Comparison of ENCODE assay signal across 9 cellular contexts in genomic region chr12:105253882-105254513, GRCh38. TPM values are rescaled to one million over a fixed set of nuclear protein-coding genes. Genes with fewer than 3 reads are reported as not detected.
DNase-seq lines count a peak whose midpoint lies in the region; ATAC-seq and TF ChIP-seq lines count a peak whose summit lies in the region.
"Had no signal": no experiment of that assay in that cellular context is flagged by ENCODE, and none has a peak within 500 bp of the region (broad histone marks: within the 10 kb centered on the region; RNA-seq: fewer than 3 reads in every experiment).

No MANE protein-coding gene starts in this region.

- ATAC-seq in natural killer cell treated with Interleukin-12 subunit alpha and Interleukin-12 subunit beta and Interleukin-15 and Interleukin-18, amount 100 ng/mL, for 72 hours, result peak; percentile 36 to 61
- ATAC-seq in natural killer cell (no peak), lower lobe of right lung (peak in 1 of 2 donors; percentile 45), HG03469 (IDR thresholded peaks at IDR 0.05; ENCODE audit: unreplicated experiment) (no peak), HG03159 (IDR thresholded peaks at IDR 0.05; ENCODE audit: unreplicated experiment) (no peak)

- H3K27ac ChIP-seq in lower lobe of right lung, result peak overlapping the region; percentile 28

- no peak for DNase-seq in natural killer cell treated with Interleukin-12 subunit alpha and Interleukin-12 subunit beta and Interleukin-15 and Interleukin-18, amount 100 ng/mL, for 72 hours (ENCODE audit: low spot score)
- no peak for DNase-seq in natural killer cell
- peak; percentile 68 for DNase-seq in astrocyte of the spinal cord (ENCODE audit: low read depth, low spot score)
- no peak for DNase-seq in lower lobe of right lung
- DNase-seq in middle frontal gyrus (ENCODE audit: extremely low spot score, low spot score), result no peak
- no peak for DNase-seq in activated naive CD4-positive, alpha-beta T cell treated with anti-CD3 and anti-CD28 coated beads, Interleukin-2, amount 50 U/mL, for 16 hours
- DNase-seq: effector CD4-positive, alpha-beta T cell had no signal

- H3K4me1 Mint-ChIP-seq in natural killer cell treated with Interleukin-12 subunit alpha and Interleukin-12 subunit beta and Interleukin-15 and Interleukin-18, amount 100 ng/mL, for 72 hours (ENCODE audit: low read depth in 2 of 2), result peaks cover 0 to 4% of the 10 kb centered on the region in 2 donors
- peaks cover 0 to 5% of the 10 kb centered on the region in 2 donors for H3K4me1 Mint-ChIP-seq in natural killer cell

- H3K4me3 ChIP-seq in astrocyte of the spinal cord (ENCODE audit: low read depth, low read length), result no peak overlapping the region
- no peak overlapping the region for H3K4me3 ChIP-seq in lower lobe of right lung

- no peaks in the 10 kb centered on the region for H3K9me3 Mint-ChIP-seq in natural killer cell treated with Interleukin-12 subunit alpha and Interleukin-12 subunit beta and Interleukin-15 and Interleukin-18, amount 100 ng/mL, for 72 hours
- no peaks in the 10 kb centered on the region for H3K9me3 Mint-ChIP-seq in natural killer cell

- no peaks in the 10 kb centered on the region for H3K4me1 ChIP-seq in lower lobe of right lung

- H3K9me3 ChIP-seq in lower lobe of right lung, result no peaks in the 10 kb centered on the region

- H3K4me3 Mint-ChIP-seq in natural killer cell treated with Interleukin-12 subunit alpha and Interleukin-12 subunit beta and Interleukin-15 and Interleukin-18, amount 100 ng/mL, for 72 hours, result no peak overlapping the region
- no peak overlapping the region for H3K4me3 Mint-ChIP-seq in natural killer cell

- no peaks in the 10 kb centered on the region for H3K36me3 Mint-ChIP-seq in natural killer cell treated with Interleukin-12 subunit alpha and Interleukin-12 subunit beta and Interleukin-15 and Interleukin-18, amount 100 ng/mL, for 72 hours
- no peaks in the 10 kb centered on the region for H3K36me3 Mint-ChIP-seq in natural killer cell

- H3K27ac Mint-ChIP-seq in natural killer cell treated with Interleukin-12 subunit alpha and Interleukin-12 subunit beta and Interleukin-15 and Interleukin-18, amount 100 ng/mL, for 72 hours, result no peak overlapping the region
- H3K27ac Mint-ChIP-seq in natural killer cell, result no peak overlapping the region

- intact Hi-C loops in natural killer cell (cut with micrococcal nuclease) (no loop called here), lower lobe of right lung (cut with DNase I) (no loop called here)

- in situ Hi-C loops in astrocyte of the spinal cord (cut with HindIII; ENCODE audit: low sequenced_read_pairs), result no loop called here

- no peak for TF ChIP-seq CTCF in natural killer cell (IDR thresholded peaks at IDR 0.05)
- TF ChIP-seq CTCF in astrocyte of the spinal cord (IDR thresholded peaks at IDR 0.05; ENCODE audit: low read depth, low read length), result no peak
- no peak for TF ChIP-seq CTCF in lower lobe of right lung (IDR thresholded peaks at IDR 0.05)

- H3K27me3 ChIP-seq in lower lobe of right lung (ENCODE audit: low read depth), result no peaks in the 10 kb centered on the region

- no peaks in the 10 kb centered on the region for H3K27me3 Mint-ChIP-seq in natural killer cell treated with Interleukin-12 subunit alpha and Interleukin-12 subunit beta and Interleukin-15 and Interleukin-18, amount 100 ng/mL, for 72 hours
- peaks cover 0 to 3% of the 10 kb centered on the region in 2 donors for H3K27me3 Mint-ChIP-seq in natural killer cell (ENCODE audit: low read depth in 2 of 2)

- no peaks in the 10 kb centered on the region for H3K36me3 ChIP-seq in lower lobe of right lung

RNA-seq across cellular contexts. Expression of gene APPL2, which starts 18.0 kb away (rescaled TPM):
- total RNA-seq in natural killer cell treated with Interleukin-12 subunit alpha and Interleukin-12 subunit beta and Interleukin-15 and Interleukin-18, amount 100 ng/mL, for 72 hours, result 10 to 100 TPM; 13.2 to 26.4 TPM
- 10 to 100 TPM; 56.0 to 65.9 (median 64.2) TPM for total RNA-seq in natural killer cell
- 34.0 TPM for total RNA-seq in lower lobe of right lung

Comparison
In these comparisons a context has a peak if more than half of its experiments do, and no peak if none do; other contexts are left out.
1. ATAC-seq: peak in natural killer cell treated with Interleukin-12 subunit alpha and Interleukin-12 subunit beta and Interleukin-15 and Interleukin-18, amount 100 ng/mL, for 72 hours (2 of 2); none in natural killer cell (0 of 3), HG03469 (single experiment) and HG03159 (single experiment).